In genomic region chr4:141193516-141193915, GRCh38 we compare ENCODE assay signal across 27 cellular contexts.
"Had no signal": no experiment of that assay in that cellular context is flagged by ENCODE, and none has a peak within 500 bp of the region (broad histone marks: within the 10 kb centered on the region; RNA-seq: fewer than 3 reads in every experiment).

No MANE protein-coding gene starts in this region.

- DNase-seq: Kasumi-1, KG1, MG63, NCI-H1048, NCI-H1092 treated with DMSO at 0.1 percent for 48 hours, NCI-H1105 treated with DMSO at 0.1 percent for 48 hours, NCI-H1417, NCI-H1436, NCI-H146, NCI-H1694, NCI-H187, NCI-H1930, NCI-H2029 treated with DMSO at 0.1 percent for 48 hours, NCI-H2081 treated with DMSO at 0.1 percent for 48 hours, NCI-H2107, NCI-H2171, NCI-H226, NCI-H446 treated with DMSO at 0.1 percent for 48 hours, NCI-H510A, NCI-H524 treated with DMSO at 0.1 percent for 48 hours, NCI-H526 treated with DMSO at 0.1 percent for 48 hours, NCI-H774, PC-9, SHP77, SIG-M5, SJCRH30, T-cell had no signal
